In the genomic region with DNA sequence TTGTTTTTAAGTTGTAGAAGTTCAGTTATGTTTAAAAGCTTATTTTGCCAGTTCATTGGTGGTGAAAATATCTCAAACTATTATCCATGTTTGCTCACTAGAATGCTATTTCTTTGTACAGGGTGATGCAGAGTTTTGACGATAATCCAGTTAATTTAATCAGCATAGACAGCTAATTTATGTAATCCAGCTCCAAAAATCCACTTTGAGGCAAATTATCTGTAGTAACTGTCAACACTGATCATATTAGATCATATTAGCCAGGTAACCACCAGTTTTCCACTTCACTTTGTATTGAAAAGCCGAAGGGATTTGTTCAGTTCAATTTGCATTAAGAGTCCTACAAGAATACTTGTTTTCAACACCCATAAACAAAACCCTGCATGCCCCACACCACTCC, we compare ENCODE assay signal across 23 cellular contexts.
"Had no signal": no experiment of that assay in that cellular context is flagged by ENCODE, and none has a peak within 500 bp of the region (broad histone marks: within the 10 kb centered on the region; RNA-seq: fewer than 3 reads in every experiment).

No MANE protein-coding gene starts in this region.

- H3K36me3 ChIP-seq: esophagus squamous epithelium, gastrocnemius medialis, heart right ventricle, left lung, lower lobe of right lung had no signal

- H3K4me3 ChIP-seq: coronary artery, esophagus squamous epithelium, gastrocnemius medialis, heart right ventricle, left lung, lower lobe of right lung had no signal

- H3K27ac ChIP-seq: coronary artery, epithelial cell of prostate, esophagus squamous epithelium, gastrocnemius medialis, heart right ventricle, left lung, lower lobe of right lung had no signal

- H3K4me1 ChIP-seq: esophagus squamous epithelium, gastrocnemius medialis, heart right ventricle, left lung, lower lobe of right lung had no signal

- H3K9me3 ChIP-seq: esophagus squamous epithelium, gastrocnemius medialis, heart right ventricle, left lung, lower lobe of right lung had no signal

- H3K9me3 Mint-ChIP-seq: effector memory CD8-positive, alpha-beta T cell; endodermal cell; naive thymus-derived CD4-positive, alpha-beta T cell had no signal

- H3K27ac Mint-ChIP-seq: effector memory CD8-positive, alpha-beta T cell; endodermal cell; mesothelial cell of epicardium; naive thymus-derived CD4-positive, alpha-beta T cell had no signal

- DNase-seq: dermis blood vessel endothelial cell; effector CD8-positive, alpha-beta T cell; effector memory CD8-positive, alpha-beta T cell; endodermal cell; erythroblast; esophagus squamous epithelium; foreskin fibroblast; foreskin melanocyte; gastrocnemius medialis; glutamatergic neuron; head of caudate nucleus; heart right ventricle; hippocampal formation; left cardiac atrium; left lung; left ventricle myocardium superior; lower lobe of right lung; mesenchymal stem cell; naive thymus-derived CD4-positive, alpha-beta T cell had no signal

- H3K27me3 Mint-ChIP-seq: effector memory CD8-positive, alpha-beta T cell had no signal

- H3K4me1 Mint-ChIP-seq: endodermal cell; naive thymus-derived CD4-positive, alpha-beta T cell had no signal

- H3K36me3 Mint-ChIP-seq: mesothelial cell of epicardium; naive thymus-derived CD4-positive, alpha-beta T cell had no signal

- ATAC-seq: effector memory CD8-positive, alpha-beta T cell; esophagus mucosa; gastrocnemius medialis; heart right ventricle; left cardiac atrium; left lung; left ventricle myocardium superior; lower lobe of right lung; naive thymus-derived CD4-positive, alpha-beta T cell had no signal

- H3K4me3 Mint-ChIP-seq: effector memory CD8-positive, alpha-beta T cell; endodermal cell; mesothelial cell of epicardium; naive thymus-derived CD4-positive, alpha-beta T cell had no signal

- H3K27me3 ChIP-seq: esophagus squamous epithelium, gastrocnemius medialis, heart right ventricle, left lung had no signal
